ENCODE assay signal across 18 cellular contexts in genomic region chr10:89846276-89846630, GRCh38.
"Had no signal": no experiment of that assay in that cellular context is flagged by ENCODE, and none has a peak within 500 bp of the region (broad histone marks: within the 10 kb centered on the region; RNA-seq: fewer than 3 reads in every experiment).

No MANE protein-coding gene starts in this region.

- H3K9me3 ChIP-seq: adrenal gland, lower lobe of right lung, right lobe of liver, thoracic aorta had no signal

- H3K4me3 ChIP-seq: adrenal gland, coronary artery, lower lobe of right lung, psoas muscle, right lobe of liver, thoracic aorta had no signal

- H3K4me3 Mint-ChIP-seq: activated CD8-positive, alpha-beta memory T cell treated with anti-CD3 and anti-CD28 coated beads, Interleukin-2, amount 10 ng/mL, durations not matched to agents 7 days and 5 days; activated T-cell treated with anti-CD3 and anti-CD28 coated beads, Interleukin-2, amount 50 U/mL, for 24 hours; mesothelial cell of epicardium; nephron progenitor cell had no signal

- H3K27me3 ChIP-seq: adrenal gland, right lobe of liver had no signal

- ATAC-seq: activated CD8-positive, alpha-beta memory T cell treated with anti-CD3 and anti-CD28 coated beads, Interleukin-2, amount 10 ng/mL, durations not matched to agents 7 days and 5 days; lower lobe of right lung; psoas muscle; right lobe of liver had no signal

- H3K36me3 ChIP-seq: adrenal gland, lower lobe of right lung, right lobe of liver, thoracic aorta, WERI-Rb-1 had no signal

- H3K4me1 Mint-ChIP-seq: activated CD8-positive, alpha-beta memory T cell treated with anti-CD3 and anti-CD28 coated beads, Interleukin-2, amount 10 ng/mL, durations not matched to agents 7 days and 5 days; mesothelial cell of epicardium had no signal

- H3K27ac Mint-ChIP-seq: activated CD8-positive, alpha-beta memory T cell treated with anti-CD3 and anti-CD28 coated beads, Interleukin-2, amount 10 ng/mL, durations not matched to agents 7 days and 5 days; activated T-cell treated with anti-CD3 and anti-CD28 coated beads, Interleukin-2, amount 50 U/mL, for 24 hours; mesothelial cell of epicardium; nephron progenitor cell had no signal

- H3K36me3 Mint-ChIP-seq: activated CD8-positive, alpha-beta memory T cell treated with anti-CD3 and anti-CD28 coated beads, Interleukin-2, amount 10 ng/mL, durations not matched to agents 7 days and 5 days had no signal

- DNase-seq: activated CD4-positive, alpha-beta T cell treated with anti-CD3 and anti-CD28 coated beads, Interleukin-2, amount 50 U/mL, for 48 hours; activated CD8-positive, alpha-beta memory T cell treated with anti-CD3 and anti-CD28 coated beads, Interleukin-2, amount 10 ng/mL, durations not matched to agents 7 days and 5 days; activated effector memory CD4-positive, alpha-beta T cell treated with Interleukin-2 at 50 U/mL for 16 hours; activated naive CD4-positive, alpha-beta T cell treated with anti-CD3 and anti-CD28 coated beads, Interleukin-2, amount 50 U/mL, for 16 hours; activated T-cell treated with anti-CD3 and anti-CD28 coated beads, Interleukin-2, amount 50 U/mL, for 24 hours; adrenal gland; central memory CD4-positive, alpha-beta T cell; foreskin melanocyte; lower lobe of right lung; nephron progenitor cell; psoas muscle; right lobe of liver; T-helper 1 cell; T1000; WERI-Rb-1 had no signal

- H3K27ac ChIP-seq: adrenal gland, coronary artery, lower lobe of right lung, psoas muscle, right lobe of liver, thoracic aorta, WERI-Rb-1 had no signal

- H3K9me3 Mint-ChIP-seq: activated T-cell treated with anti-CD3 and anti-CD28 coated beads, Interleukin-2, amount 50 U/mL, for 24 hours had no signal

- H3K4me1 ChIP-seq: adrenal gland, lower lobe of right lung, psoas muscle, right lobe of liver had no signal
